Comparison of ENCODE assay signal across 15 cellular contexts in genomic region chr3:154430014-154430413, GRCh38. TPM values are rescaled to one million over a fixed set of nuclear protein-coding genes. Genes with fewer than 3 reads are reported as not detected.
DNase-seq lines count a peak whose midpoint lies in the region; FAIRE-seq and TF ChIP-seq lines count a peak whose summit lies in the region.
"Had no signal": no experiment of that assay in that cellular context is flagged by ENCODE, and none has a peak within 500 bp of the region (broad histone marks: within the 10 kb centered on the region; RNA-seq: fewer than 3 reads in every experiment).

Gene GPR149, minus strand, starts transcription at chr3:154430190. Its CDS starts 575 bp downstream, at chr3:154429615.

- H3K9me3 ChIP-seq in uterus: no peaks in the 10 kb centered on the region
- H3K9me3 ChIP-seq: vagina had no signal

- TF ChIP-seq POLR2A in uterus (IDR thresholded peaks at IDR 0.05): no peak

- TF ChIP-seq CTCF in AG10803 (conservative IDR thresholded peaks at IDR 0.05; ENCODE audit: low read length): no peak
- no peak for TF ChIP-seq CTCF in mesothelial cell of epicardium (IDR thresholded peaks at IDR 0.05; ENCODE audit: unreplicated experiment)
- no peak for TF ChIP-seq CTCF in uterus (IDR thresholded peaks at IDR 0.05)

- no peaks in the 10 kb centered on the region for H3K9me3 Mint-ChIP-seq in mesothelial cell of epicardium
- H3K9me3 Mint-ChIP-seq: activated T-helper 17 cell treated with anti-CD3 and anti-CD28 coated beads, Interleukin-2, amount 50 U/mL, for 72 hours had no signal

- H3K4me3 Mint-ChIP-seq in mesothelial cell of epicardium: peak within 1 kb of the TSS; percentile 58
- H3K4me3 Mint-ChIP-seq: activated T-helper 17 cell treated with anti-CD3 and anti-CD28 coated beads, Interleukin-2, amount 50 U/mL, for 72 hours; central memory CD8-positive, alpha-beta T cell had no signal

- no peaks in the 10 kb centered on the region for H3K4me1 ChIP-seq in uterus
- H3K4me1 ChIP-seq: BLaER1 treated with 17β-estradiol and CSF1 and Interleukin-3, amounts not matched to agents 10 nM and 100 nM had no signal

- no peaks in the 10 kb centered on the region for H3K36me3 Mint-ChIP-seq in mesothelial cell of epicardium

- H3K27ac ChIP-seq in uterus: no peak within 1 kb of the TSS
- H3K27ac ChIP-seq: BLaER1 treated with 17β-estradiol and CSF1 and Interleukin-3, amounts not matched to agents 10 nM and 100 nM; vagina had no signal

- no peaks in the 10 kb centered on the region for H3K36me3 ChIP-seq in uterus
- H3K36me3 ChIP-seq: BLaER1 treated with 17β-estradiol and CSF1 and Interleukin-3, amounts not matched to agents 10 nM and 100 nM; vagina had no signal

- H3K4me3 ChIP-seq in AG10803 (ENCODE audit: low read length) (no peak within 1 kb of the TSS), uterus (no peak within 1 kb of the TSS)
- H3K4me3 ChIP-seq: BLaER1 treated with 17β-estradiol and CSF1 and Interleukin-3, amounts not matched to agents 10 nM and 100 nM had no signal

- H3K27me3 ChIP-seq in uterus: peaks cover 0 to 21% of the 10 kb centered on the region in 2 donors
- H3K27me3 ChIP-seq: BLaER1 treated with 17β-estradiol and CSF1 and Interleukin-3, amounts not matched to agents 10 nM and 100 nM; vagina had no signal

- DNase-seq in AG10803 (ENCODE audit: low read depth) (peak; percentile 22), NCI-H1417 (lab: John Stamatoyannopoulos, UW) (peak in 2 of 3 experiments; percentile 71 to 88), cerebellar cortex (ENCODE audit: low spot score) (peak; percentile 14), mesothelial cell of epicardium (ENCODE audit: low spot score in 2 of 2, unreplicated experiment in 2 of 2) (no peak), NCI-H1930 (lab: John Stamatoyannopoulos, UW) (no peak), urothelium cell line (ENCODE audit: low spot score) (no peak), uterus (no peak), AML-193 (lab: John Stamatoyannopoulos, UW) (no peak)
- DNase-seq: naive B cell had no signal

- H3K27me3 Mint-ChIP-seq in mesothelial cell of epicardium (ENCODE audit: low read depth): peaks cover 78% of the 10 kb centered on the region

- H3K27ac Mint-ChIP-seq in mesothelial cell of epicardium: no peak within 1 kb of the TSS
- H3K27ac Mint-ChIP-seq: activated T-helper 17 cell treated with anti-CD3 and anti-CD28 coated beads, Interleukin-2, amount 50 U/mL, for 72 hours; naive B cell had no signal

- intact Hi-C loops in uterus (cut with DNase I; ENCODE audit: low total_unique reads): no loop called here

- H3K4me1 Mint-ChIP-seq in mesothelial cell of epicardium: peaks cover 18% of the 10 kb centered on the region
- H3K4me1 Mint-ChIP-seq: central memory CD8-positive, alpha-beta T cell; naive B cell had no signal

- FAIRE-seq in urothelium cell line (lab: Jason Lieb, UNC): no peak
- FAIRE-seq: TTC549 had no signal

RNA-seq across cellular contexts. Expression of gene GPR149, which starts in this region (rescaled TPM):
- total RNA-seq in mesothelial cell of epicardium (not detected in 3 replicates), uterus (not detected)
- total RNA-seq: activated T-helper 17 cell treated with anti-CD3 and anti-CD28 coated beads, Interleukin-2, amount 50 U/mL, for 72 hours; LHCN-M2; vagina had no signal

Comparison
In these comparisons a context has a peak if more than half of its experiments do, and no peak if none do; other contexts are left out.
1. DNase-seq: peak in AG10803 (single experiment), NCI-H1417 (2 of 3) and cerebellar cortex (single experiment); none in mesothelial cell of epicardium (0 of 2), NCI-H1930 (0 of 2), urothelium cell line (single experiment), uterus (0 of 2) and AML-193 (0 of 2).